Comparison of ENCODE assay signal across 12 cellular contexts in the genomic region with DNA sequence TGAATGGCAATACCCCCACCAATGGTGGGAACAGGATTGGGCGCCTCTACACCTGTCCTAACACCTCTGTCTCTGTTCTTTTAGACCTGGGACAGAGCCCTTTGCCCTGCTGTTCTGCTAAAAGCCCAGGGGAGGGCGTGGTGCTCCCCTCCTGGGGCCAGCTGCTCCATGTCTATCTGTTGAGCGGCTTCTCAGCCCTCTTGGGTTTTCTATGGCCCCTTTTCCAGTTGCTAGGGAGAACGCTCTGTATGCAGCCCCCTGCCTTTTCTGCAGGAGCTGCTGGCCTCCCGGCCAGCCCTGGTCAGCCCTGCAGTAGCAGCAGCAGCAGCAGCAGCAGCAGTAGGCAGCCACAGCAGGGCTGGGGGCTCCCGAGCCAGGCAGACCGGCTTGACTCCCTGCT. TPM values are rescaled to one million over a fixed set of nuclear protein-coding genes. Genes with fewer than 3 reads are reported as not detected.
DNase-seq lines count a peak whose midpoint lies in the region; TF ChIP-seq lines count a peak whose summit lies in the region.
"Had no signal": no experiment of that assay in that cellular context is flagged by ENCODE, and none has a peak within 500 bp of the region (broad histone marks: within the 10 kb centered on the region; RNA-seq: fewer than 3 reads in every experiment).

No MANE protein-coding gene starts in this region.

- H2BK120ac ChIP-seq in H9 (ENCODE audit: low read depth, low read length, poor library complexity, severe bottlenecking) = no peak overlapping the region

- no peak overlapping the region for H2BK12ac ChIP-seq in H9 (ENCODE audit: insufficient read length, low read depth, low read length)

- H3K4me2 ChIP-seq in H9 (ENCODE audit: insufficient read depth, insufficient read length, low read length) = no peak overlapping the region

- H3T11ph ChIP-seq in H9 (ENCODE audit: low read length) = no peak overlapping the region

- H2BK20ac ChIP-seq in H9 (ENCODE audit: low read depth, low read length, poor library complexity, severe bottlenecking) = no peak overlapping the region

- H3K79me2 ChIP-seq in H9 (ENCODE audit: insufficient read depth, low read length) = no peaks in the 10 kb centered on the region

- peaks cover 3 to 7% of the 10 kb centered on the region in 2 experiments for H3K9me3 Mint-ChIP-seq in H9
- H3K9me3 Mint-ChIP-seq: natural killer cell treated with Interleukin-12 subunit alpha and Interleukin-12 subunit beta and Interleukin-15 and Interleukin-18, amount 100 ng/mL, for 72 hours had no signal

- H2BK5ac ChIP-seq in H9 (ENCODE audit: insufficient read length, low read length) = no peak overlapping the region

- TF ChIP-seq CTCF in AG10803 (conservative IDR thresholded peaks at IDR 0.05; ENCODE audit: low read length) = peak; percentile 1; the same call in 1 of the 2 replicates
- peak; percentile 80 for TF ChIP-seq CTCF in H9 (conservative IDR thresholded peaks at IDR 0.05)
- TF ChIP-seq CTCF in foreskin fibroblast (IDR thresholded peaks at IDR 0.05; ENCODE audit: low read depth, low read length) = no peak
- TF ChIP-seq CTCF in prostate gland (IDR thresholded peaks at IDR 0.05) = no peak

- no peak overlapping the region for H3K18ac ChIP-seq in H9 (ENCODE audit: insufficient read length, low read depth, low read length)

- no peaks in the 10 kb centered on the region for H3K9me3 ChIP-seq in H9 (ENCODE audit: control insufficient read depth, low read depth, low read length)
- H3K9me3 ChIP-seq in prostate gland = no peaks in the 10 kb centered on the region

- H4K8ac ChIP-seq in H9 (replicated peaks; ENCODE audit: insufficient read length, low read depth, low read length) = no peak overlapping the region

- intact Hi-C loops in prostate gland (cut with DNase I) = loop anchor here (5.0 kb wide), 2 partner anchors 85 to 725 kb away; no protein-coding TSS in a partner anchor

- peaks cover 7% of the 10 kb centered on the region for H3K23me2 ChIP-seq in H9 (ENCODE audit: insufficient read length, low read depth, low read length, poor library complexity, severe bottlenecking)

- H3K4me3 ChIP-seq in AG10803 (ENCODE audit: low read length) (no peak overlapping the region), foreskin fibroblast (ENCODE audit: low read depth in 1 of 2, low read length in 2 of 2) (no peak overlapping the region), prostate gland (no peak overlapping the region)

- no peaks in the 10 kb centered on the region for H4K20me1 ChIP-seq in H9 (ENCODE audit: control insufficient read depth, insufficient read depth, insufficient read length)

- DNase-seq in AG10803 (ENCODE audit: low read depth) = no peak
- DNase-seq in H9 = peak; percentile 75
- peak; percentile 65 for DNase-seq in SHP77 treated with DMSO at 0.1 percent for 48 hours (lab: John Stamatoyannopoulos, UW)
- DNase-seq in iPS-NIHi11 (ENCODE audit: low spot score) = peak; percentile 63
- DNase-seq in foreskin fibroblast = no peak
- no peak for DNase-seq in AML-193 (lab: John Stamatoyannopoulos, UW)
- DNase-seq in HK-2 (ENCODE audit: unreplicated experiment) = no peak
- no peak for DNase-seq in prostate gland (ENCODE audit: low spot score)
- DNase-seq: NCI-H510A, T-helper 2 cell had no signal

- peaks cover 0 to 7% (median 2%) of the 10 kb centered on the region in 3 experiments; a peak in 5 of 7 replicates for H3K36me3 Mint-ChIP-seq in H9 (ENCODE audit: insufficient read depth in 1 of 3, low read depth in 3 of 3)
- H3K36me3 Mint-ChIP-seq: natural killer cell treated with Interleukin-12 subunit alpha and Interleukin-12 subunit beta and Interleukin-15 and Interleukin-18, amount 100 ng/mL, for 72 hours had no signal

- H3K27ac ChIP-seq in H9 (ENCODE audit: insufficient read length, low read depth, low read length) = no peak overlapping the region
- H3K27ac ChIP-seq in prostate gland = no peak overlapping the region

- no peak for TF ChIP-seq POLR2A in prostate gland (IDR thresholded peaks at IDR 0.05)

- no peaks in the 10 kb centered on the region for H3K36me3 ChIP-seq in prostate gland

- no peaks in the 10 kb centered on the region for H3K79me1 ChIP-seq in H9 (ENCODE audit: insufficient read depth, low read depth, low read length, poor library complexity, severe bottlenecking)

- no peak overlapping the region for H3K4ac ChIP-seq in H9 (ENCODE audit: low read depth, low read length)

- H3K23ac ChIP-seq in H9 (ENCODE audit: insufficient read length, low read depth, low read length) = no peak overlapping the region

- H3K27me3 ChIP-seq in H9 (ENCODE audit: insufficient read depth, low read length) (peaks cover 6% of the 10 kb centered on the region; the same call in 1 of the 2 replicates), prostate gland (replicated peaks; ENCODE audit: insufficient read depth) (no peaks in the 10 kb centered on the region)

- H3K4me1 Mint-ChIP-seq in H9 = peaks cover 41 to 69% of the 10 kb centered on the region in 2 experiments

- no peak overlapping the region for H3K14ac ChIP-seq in H9 (ENCODE audit: insufficient read depth, low read length)

- peak overlapping the region in 1 of 2 experiments; percentile 11; a peak in 1 of 5 replicates for H3K4me3 Mint-ChIP-seq in H9
- H3K4me3 Mint-ChIP-seq: natural killer cell treated with Interleukin-12 subunit alpha and Interleukin-12 subunit beta and Interleukin-15 and Interleukin-18, amount 100 ng/mL, for 72 hours had no signal

- H4K5ac ChIP-seq in H9 (ENCODE audit: insufficient read length, low read depth, low read length) = no peak overlapping the region

- no peak overlapping the region for H3K56ac ChIP-seq in H9 (ENCODE audit: insufficient read length, low read depth, low read length)

- H3K4me1 ChIP-seq in H9 (ENCODE audit: insufficient read depth, low read length) = peaks cover 2% of the 10 kb centered on the region; the same call in 1 of the 2 replicates
- H3K4me1 ChIP-seq in prostate gland (replicated peaks) = peaks cover 15% of the 10 kb centered on the region

- no peak overlapping the region for H4K91ac ChIP-seq in H9 (ENCODE audit: insufficient read length, low read depth, low read length)

- no peak overlapping the region for H2BK15ac ChIP-seq in H9 (ENCODE audit: low read depth, low read length)

- H2AK5ac ChIP-seq in H9 (ENCODE audit: insufficient read length, low read length) = no peak overlapping the region

- H3K27ac Mint-ChIP-seq in H9 = no peak overlapping the region
- H3K27ac Mint-ChIP-seq: natural killer cell treated with Interleukin-12 subunit alpha and Interleukin-12 subunit beta and Interleukin-15 and Interleukin-18, amount 100 ng/mL, for 72 hours had no signal

- no peak overlapping the region for H3K9ac ChIP-seq in H9 (ENCODE audit: extremely low read depth, insufficient read length, low read length)

- WGBS in H9 (ENCODE audit: extremely low coverage, insufficient read length, low lambda C conversion rate) = no CpG with 5 or more reads among the region's 7 CpGs
- 85% methylated on average over 7 of the region's 7 CpGs for WGBS in prostate gland

- H3K27me3 Mint-ChIP-seq in H9 (ENCODE audit: low read depth) = peaks cover 78% of the 10 kb centered on the region

- H2AFZ ChIP-seq in H9 (ENCODE audit: low read length) = no peak overlapping the region

RNA-seq across cellular contexts. Expression of a gene that starts 1.2 kb away (rescaled TPM):
- total RNA-seq in H9 (2021) = not detected in 2 replicates
- under 1 TPM in 1 of 2 donors, not detected in 1; 0.80 TPM for total RNA-seq in prostate gland
- total RNA-seq: natural killer cell treated with Interleukin-12 subunit alpha and Interleukin-12 subunit beta and Interleukin-15 and Interleukin-18, amount 100 ng/mL, for 72 hours; subcutaneous adipose tissue had no signal

Comparison
In these comparisons a context has a peak if more than half of its experiments do, and no peak if none do; other contexts are left out.
1. DNase-seq: peak in H9 (single experiment), SHP77 treated with DMSO at 0.1 percent for 48 hours (single experiment) and iPS-NIHi11 (single experiment); none in AG10803 (single experiment), foreskin fibroblast (0 of 2), AML-193 (0 of 2), HK-2 (single experiment) and prostate gland (single experiment).
2. CTCF ChIP-seq: peak in AG10803 (single experiment) and H9 (single experiment); none in foreskin fibroblast (single experiment) and prostate gland (0 of 4).